ENCODE assay signal across 16 cellular contexts in the genomic region with DNA sequence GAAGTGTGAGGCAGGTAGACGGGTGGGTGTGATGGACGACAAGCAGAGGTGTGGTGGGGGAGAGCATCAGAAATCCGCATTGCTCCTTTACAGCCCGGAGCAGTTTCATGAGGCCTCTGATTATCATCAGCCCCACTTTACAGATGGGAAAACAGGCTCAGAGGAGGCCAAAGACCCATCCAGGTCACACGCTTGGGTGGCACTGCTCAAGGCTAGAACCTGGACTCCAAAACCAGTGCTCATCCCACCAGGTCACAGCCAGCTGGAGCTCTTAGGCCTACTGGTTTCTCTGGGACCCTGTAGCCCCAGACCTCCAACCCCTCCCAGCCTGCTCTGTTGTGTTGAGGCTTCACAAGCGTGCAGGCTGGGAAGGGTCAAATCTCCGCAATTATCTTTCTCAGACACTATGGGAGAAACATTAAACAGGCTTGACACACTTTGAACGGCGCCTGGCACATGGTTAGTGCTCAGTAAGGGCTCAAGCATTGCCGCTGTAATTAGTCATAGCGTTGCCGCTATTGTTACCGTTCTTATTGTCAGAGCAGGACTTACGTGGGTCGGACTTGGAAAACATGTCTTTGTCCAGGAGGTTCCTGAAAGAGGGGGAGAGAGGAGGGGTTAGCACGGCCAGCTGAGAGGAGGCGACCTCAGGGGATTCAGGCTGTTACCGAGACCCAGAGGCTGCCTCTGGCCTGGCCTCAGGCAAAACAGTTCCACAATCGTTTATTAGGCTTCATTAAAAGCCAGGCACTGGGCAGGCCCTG. TPM values are rescaled to one million over a fixed set of nuclear protein-coding genes. Genes with fewer than 3 reads are reported as not detected.
DNase-seq lines count a peak whose midpoint lies in the region; ATAC-seq and TF ChIP-seq lines count a peak whose summit lies in the region.
"Had no signal": no experiment of that assay in that cellular context is flagged by ENCODE, and none has a peak within 500 bp of the region (broad histone marks: within the 10 kb centered on the region; RNA-seq: fewer than 3 reads in every experiment).

No MANE protein-coding gene starts in this region.

- ATAC-seq in body of pancreas (peak; percentile 27), HG03342 (IDR thresholded peaks at IDR 0.05; ENCODE audit: unreplicated experiment) (no peak)
- ATAC-seq: pancreas had no signal

- no peaks in the 10 kb centered on the region for H3K4me1 ChIP-seq in body of pancreas
- H3K4me1 ChIP-seq: pancreas had no signal

- H3K27ac Mint-ChIP-seq in glutamatergic neuron (ENCODE audit: unreplicated experiment) = peak overlapping the region; percentile 4

- no peaks in the 10 kb centered on the region for H3K36me3 Mint-ChIP-seq in glutamatergic neuron (ENCODE audit: unreplicated experiment)

- H3K4me1 Mint-ChIP-seq in glutamatergic neuron (ENCODE audit: low read depth, unreplicated experiment) = peaks cover 50% of the 10 kb centered on the region

- H3K36me3 ChIP-seq in body of pancreas (replicated peaks in 1 of 2; ENCODE audit: insufficient read depth in 1 of 2, low read depth in 2 of 2) = no peaks in the 10 kb centered on the region
- H3K36me3 ChIP-seq: pancreas, thoracic aorta had no signal

- H3K4me3 ChIP-seq in body of pancreas = no peak overlapping the region
- H3K4me3 ChIP-seq: pancreas, SK-N-MC, thoracic aorta had no signal

- peaks cover 10% of the 10 kb centered on the region for H3K9me3 Mint-ChIP-seq in glutamatergic neuron (ENCODE audit: unreplicated experiment)

- H3K27me3 Mint-ChIP-seq in glutamatergic neuron (ENCODE audit: unreplicated experiment) = peaks cover 11% of the 10 kb centered on the region

- 78% methylated on average over 18 to 19 of the region's 19 CpGs for WGBS in body of pancreas, 2 donors

- H3K27ac ChIP-seq in body of pancreas = peak overlapping the region in 1 of 4 donors; percentile 9
- H3K27ac ChIP-seq: pancreas, SK-N-MC, thoracic aorta had no signal

- no peaks in the 10 kb centered on the region for H3K9me3 ChIP-seq in body of pancreas
- H3K9me3 ChIP-seq: pancreas, thoracic aorta had no signal

- TF ChIP-seq POLR2A in body of pancreas (IDR thresholded peaks at IDR 0.05) = no peak

- DNase-seq in HPDE6-E6E7 (ENCODE audit: extremely low spot score) = peak; percentile 60
- no peak for DNase-seq in body of pancreas
- DNase-seq in glutamatergic neuron = peak; percentile 70
- peak; percentile 98 for DNase-seq in pulmonary artery endothelial cell (ENCODE audit: low read depth, low spot score)
- no peak for DNase-seq in 8988T
- no peak for DNase-seq in NCI-H187 treated with DMSO at 0.1 percent for 48 hours (lab: John Stamatoyannopoulos, UW)
- no peak for DNase-seq in SW480 (ENCODE audit: low spot score)
- DNase-seq: activated gamma-delta T cell treated with Interleukin-2 at 50 U/mL for 16 hours, cerebellar nuclear complex, DMS 273 treated with DMSO at 0.1 percent for 48 hours, mesendoderm, NCI-H2107, pancreas had no signal

- peak overlapping the region; percentile 19 for H3K4me3 Mint-ChIP-seq in glutamatergic neuron (ENCODE audit: unreplicated experiment)

- TF ChIP-seq CTCF in body of pancreas (IDR thresholded peaks at IDR 0.05) (no peak), glutamatergic neuron (IDR thresholded peaks at IDR 0.05; ENCODE audit: partially characterized antibody, unreplicated experiment) (no peak)

- intact Hi-C loops in body of pancreas (cut with DNase I) = no loop called here

- no peaks in the 10 kb centered on the region for H3K27me3 ChIP-seq in body of pancreas
- H3K27me3 ChIP-seq: pancreas had no signal

RNA-seq across cellular contexts. Expression of a gene that starts 16.6 kb away (rescaled TPM):
- total RNA-seq in body of pancreas (under 1 TPM in 1 of 2 donors, not detected in 1; 0.78 TPM), glutamatergic neuron (ENCODE audit: unreplicated experiment) (2.9 TPM), pulmonary artery endothelial cell (6.9 and 7.5 TPM in 2 replicates)

RNA-seq across cellular contexts. Expression of a gene that starts 51.9 kb away (rescaled TPM):
- 1 to 10 TPM; 5.9 to 6.5 TPM for total RNA-seq in body of pancreas
- 28.6 TPM for total RNA-seq in glutamatergic neuron (ENCODE audit: unreplicated experiment)
- 35.1 and 44.8 TPM in 2 replicates for total RNA-seq in pulmonary artery endothelial cell

Comparison
In these comparisons a context has a peak if more than half of its experiments do, and no peak if none do; other contexts are left out.
1. DNase-seq: peak in HPDE6-E6E7 (single experiment), glutamatergic neuron (single experiment) and pulmonary artery endothelial cell (single experiment); none in body of pancreas (0 of 4), 8988T (single experiment), NCI-H187 treated with DMSO at 0.1 percent for 48 hours (single experiment) and SW480 (single experiment).